ENCODE assay signal across 18 cellular contexts in genomic region chr9:33687779-33688178, GRCh38.
A peak's percentile ranks its signal among the peaks of the same experiment; 100 is the strongest.
DNase-seq lines count a peak whose midpoint lies in the region; ATAC-seq and TF ChIP-seq lines count a peak whose summit lies in the region.
"Had no signal": no experiment of that assay in that cellular context is flagged by ENCODE, and none has a peak within 500 bp of the region (broad histone marks: within the 10 kb centered on the region; RNA-seq: fewer than 3 reads in every experiment).

No MANE protein-coding gene starts in this region.

- no peaks in the 10 kb centered on the region for H3K9me3 Mint-ChIP-seq in activated T-cell treated with anti-CD3 and anti-CD28 coated beads, Interleukin-2, amount 50 U/mL, for 4 hours
- H3K9me3 Mint-ChIP-seq in chondrocyte (ENCODE audit: low read depth) = no peaks in the 10 kb centered on the region
- H3K9me3 Mint-ChIP-seq: activated CD4-positive, alpha-beta memory T cell treated with anti-CD3 and anti-CD28 coated beads, Interleukin-2, amount 10 ng/mL, durations not matched to agents 7 days and 5 days; stimulated activated naive CD8-positive, alpha-beta T cell treated with anti-CD3 and anti-CD28 coated beads, Interleukin-15, Interleukin-2, amounts not matched to agents 100 ng/mL and 50 ng/mL, for 24 hours had no signal

- H3K27me3 Mint-ChIP-seq in activated T-cell treated with anti-CD3 and anti-CD28 coated beads, Interleukin-2, amount 50 U/mL, for 4 hours (ENCODE audit: low read depth) = peaks cover 38% of the 10 kb centered on the region
- H3K27me3 Mint-ChIP-seq in chondrocyte (ENCODE audit: low read depth) = peaks cover 6% of the 10 kb centered on the region

- H2AFZ ChIP-seq in SK-N-SH (ENCODE audit: low read depth) = no peak overlapping the region

- POLR2A ChIA-PET in SK-N-SH (lab: Yijun Ruan, JAX) = no interaction called here

- H3K4me3 ChIP-seq in SK-N-SH (ENCODE audit: low read depth in 2 of 2, low read length in 1 of 2) = no peak overlapping the region
- H3K4me3 ChIP-seq: heart right ventricle, pancreas, SK-N-MC had no signal

- no peak for TF ChIP-seq RAD21 in SK-N-SH (IDR thresholded peaks at IDR 0.05; ENCODE audit: low read length)

- CTCF ChIA-PET in SK-N-SH (lab: Yijun Ruan, JAX) = interaction anchor here (0.7 to 3.1 kb wide), 2 partner anchors 35 to 235 kb away, joined by 3 to 15 read pairs; no protein-coding TSS in a partner anchor

- TF ChIP-seq EP300 in SK-N-SH (IDR thresholded peaks at IDR 0.05; ENCODE audit: borderline replicate concordance in 1 of 2, low read depth in 1 of 2, low read length in 1 of 2) = no peak

- no peak overlapping the region for H3K27ac Mint-ChIP-seq in chondrocyte (ENCODE audit: unreplicated experiment)
- H3K27ac Mint-ChIP-seq: activated CD4-positive, alpha-beta memory T cell treated with anti-CD3 and anti-CD28 coated beads, Interleukin-2, amount 10 ng/mL, durations not matched to agents 7 days and 5 days; activated naive CD8-positive, alpha-beta T cell; stimulated activated naive CD8-positive, alpha-beta T cell treated with anti-CD3 and anti-CD28 coated beads, Interleukin-15, Interleukin-2, amounts not matched to agents 100 ng/mL and 50 ng/mL, for 24 hours had no signal

- no peak overlapping the region for H3K4me2 ChIP-seq in SK-N-SH

- H3K4me1 Mint-ChIP-seq in activated T-cell treated with anti-CD3 and anti-CD28 coated beads, Interleukin-2, amount 50 U/mL, for 4 hours (ENCODE audit: low read depth) = no peaks in the 10 kb centered on the region
- H3K4me1 Mint-ChIP-seq in chondrocyte (ENCODE audit: low read depth) = peaks cover 4% of the 10 kb centered on the region

- no peaks in the 10 kb centered on the region for H3K36me3 ChIP-seq in SK-N-SH (replicated peaks in 1 of 2; ENCODE audit: control insufficient read depth in 1 of 2, insufficient read depth in 2 of 2, low read length in 1 of 2)
- H3K36me3 ChIP-seq: heart right ventricle, pancreas had no signal

- WGBS in SK-N-SH (ENCODE audit: low lambda C conversion rate) = 41% methylated on average over 2 of the region's 2 CpGs

- H3K36me3 Mint-ChIP-seq in activated T-cell treated with anti-CD3 and anti-CD28 coated beads, Interleukin-2, amount 50 U/mL, for 4 hours (ENCODE audit: insufficient read depth) = no peaks in the 10 kb centered on the region
- peaks cover 3% of the 10 kb centered on the region for H3K36me3 Mint-ChIP-seq in chondrocyte (ENCODE audit: low read depth)
- H3K36me3 Mint-ChIP-seq: activated naive CD8-positive, alpha-beta T cell had no signal

- DNase-seq in DMS53 (lab: John Stamatoyannopoulos, UW) (peak; percentile 36), DMS53 treated with DMSO at 0.1 percent for 48 hours (lab: John Stamatoyannopoulos, UW; ENCODE audit: unreplicated experiment) (no peak), NCI-H2081 (lab: John Stamatoyannopoulos, UW) (peak; percentile 68 to 88), SK-N-SH (no peak), left kidney (ENCODE audit: low read depth, low spot score) (peak; percentile 32), chondrocyte (ENCODE audit: low spot score) (no peak)
- DNase-seq in activated T-cell treated with anti-CD3 and anti-CD28 coated beads, Interleukin-2, amount 50 U/mL, for 4 hours = no peak
- DNase-seq: activated CD4-positive, alpha-beta memory T cell treated with anti-CD3 and anti-CD28 coated beads, Interleukin-2, amount 10 ng/mL, durations not matched to agents 7 days and 5 days; cortex of kidney; DND-41; heart right ventricle; NCI-H1436; pancreas had no signal

- no peaks in the 10 kb centered on the region for H4K20me1 ChIP-seq in SK-N-SH (ENCODE audit: insufficient read depth)

- no peaks in the 10 kb centered on the region for H3K79me2 ChIP-seq in SK-N-SH (ENCODE audit: insufficient read depth)

- no peaks in the 10 kb centered on the region for H3K9me2 ChIP-seq in SK-N-SH

- no peak overlapping the region for H3K9ac ChIP-seq in SK-N-SH

- H3F3A ChIP-seq in SK-N-SH (replicated peaks; ENCODE audit: insufficient read depth) = no peaks in the 10 kb centered on the region

- H3K27me3 ChIP-seq in SK-N-SH (ENCODE audit: insufficient read depth) = no peaks in the 10 kb centered on the region
- H3K27me3 ChIP-seq: pancreas had no signal

- H3K9me3 ChIP-seq in SK-N-SH = no peaks in the 10 kb centered on the region
- H3K9me3 ChIP-seq: heart right ventricle, pancreas had no signal

- no peak overlapping the region for H3K27ac ChIP-seq in SK-N-SH (ENCODE audit: low read depth in 2 of 2, low read length in 1 of 2)
- H3K27ac ChIP-seq: 22Rv1, heart right ventricle, pancreas, SK-N-MC had no signal

- no peak for ATAC-seq in activated T-cell treated with anti-CD3 and anti-CD28 coated beads, Interleukin-2, amount 50 U/mL, for 4 hours
- ATAC-seq in GM21381 (IDR thresholded peaks at IDR 0.05; ENCODE audit: unreplicated experiment) = no peak
- ATAC-seq: heart right ventricle, pancreas had no signal

- TF ChIP-seq CTCF in SK-N-SH (IDR thresholded peaks at IDR 0.05) = no peak
- TF ChIP-seq CTCF in chondrocyte (IDR thresholded peaks at IDR 0.05) = no peak

- H3K4me1 ChIP-seq in SK-N-SH (ENCODE audit: control insufficient read depth in 1 of 2, insufficient read depth in 2 of 2, low read depth in 1 of 2, low read length in 1 of 2) = no peaks in the 10 kb centered on the region; a peak in 1 of 4 replicates
- H3K4me1 ChIP-seq: heart right ventricle, pancreas had no signal

- no peak overlapping the region for H3K4me3 Mint-ChIP-seq in activated T-cell treated with anti-CD3 and anti-CD28 coated beads, Interleukin-2, amount 50 U/mL, for 4 hours
- no peak overlapping the region for H3K4me3 Mint-ChIP-seq in chondrocyte (ENCODE audit: unreplicated experiment)
- H3K4me3 Mint-ChIP-seq: activated CD4-positive, alpha-beta memory T cell treated with anti-CD3 and anti-CD28 coated beads, Interleukin-2, amount 10 ng/mL, durations not matched to agents 7 days and 5 days; activated naive CD8-positive, alpha-beta T cell; stimulated activated naive CD8-positive, alpha-beta T cell treated with anti-CD3 and anti-CD28 coated beads, Interleukin-15, Interleukin-2, amounts not matched to agents 100 ng/mL and 50 ng/mL, for 24 hours had no signal

TF ChIP-seq in SK-N-SH, 30 proteins besides CTCF, POLR2A, EP300 and RAD21:
- TF ChIP-seq NFIC (IDR thresholded peaks at IDR 0.05; ENCODE audit: borderline replicate concordance) (peak; percentile 21; the same call in 1 of the 2 replicates), JUND (IDR thresholded peaks at IDR 0.05) (no peak)

Comparison
In these comparisons a context has a peak if more than half of its experiments do, and no peak if none do; other contexts are left out.
1. DNase-seq: peak in DMS53 (single experiment), NCI-H2081 (2 of 2) and left kidney (single experiment); none in DMS53 treated with DMSO at 0.1 percent for 48 hours (single experiment), SK-N-SH (single experiment), activated T-cell treated with anti-CD3 and anti-CD28 coated beads, Interleukin-2, amount 50 U/mL, for 4 hours (single experiment) and chondrocyte (single experiment).